ENCODE assay signal across 18 cellular contexts in the genomic region with DNA sequence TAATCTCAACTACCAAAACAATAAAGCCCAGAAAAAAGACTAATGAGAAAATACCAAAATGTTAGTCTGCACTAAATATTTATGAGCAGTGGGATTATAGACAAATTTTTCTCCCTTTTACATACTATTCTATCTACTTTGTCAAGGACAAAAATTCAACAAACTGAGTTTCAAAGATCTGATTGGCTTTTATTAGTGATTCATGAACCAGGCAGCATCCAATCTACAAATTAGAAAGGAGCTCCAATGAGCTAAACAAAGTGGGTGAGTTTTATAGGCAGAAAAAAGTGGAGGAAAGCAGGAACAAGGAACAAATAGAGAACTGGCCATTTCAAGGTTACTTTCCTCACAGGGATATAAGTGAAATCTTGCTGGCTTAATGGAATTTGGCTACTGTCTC. TPM values are rescaled to one million over a fixed set of nuclear protein-coding genes. Genes with fewer than 3 reads are reported as not detected.
DNase-seq lines count a peak whose midpoint lies in the region; ATAC-seq, FAIRE-seq and TF ChIP-seq lines count a peak whose summit lies in the region.
"Had no signal": no experiment of that assay in that cellular context is flagged by ENCODE, and none has a peak within 500 bp of the region (broad histone marks: within the 10 kb centered on the region; RNA-seq: fewer than 3 reads in every experiment).

No MANE protein-coding gene starts in this region.

- no peak for TF ChIP-seq CTCF in CD8-positive, alpha-beta T cell (IDR thresholded peaks at IDR 0.05)
- TF ChIP-seq CTCF in HEK293 (tag by site-specific recombination; IDR thresholded peaks at IDR 0.05) (no peak), endothelial cell of umbilical vein (IDR thresholded peaks at IDR 0.05; ENCODE audit: extremely low read depth in 1 of 2, insufficient read depth in 1 of 2, low read depth in 1 of 2, low read length in 2 of 2) (no peak)

- no peaks in the 10 kb centered on the region for H3K4me1 ChIP-seq in CD8-positive, alpha-beta T cell (ENCODE audit: insufficient read depth, low read length)
- H3K4me1 ChIP-seq in HEK293 (ENCODE audit: control insufficient read depth, insufficient read depth, low read length) (no peaks in the 10 kb centered on the region; the same call in 1 of the 2 replicates), endothelial cell of umbilical vein (ENCODE audit: control insufficient read depth, extremely low read depth, insufficient read depth, low read length) (no peaks in the 10 kb centered on the region)
- no peaks in the 10 kb centered on the region for H3K4me1 ChIP-seq in CD8-positive, alpha-beta memory T cell (ENCODE audit: insufficient read depth, low read length)
- H3K4me1 ChIP-seq: A549, Caco-2 had no signal

- TF ChIP-seq POLR2A in endothelial cell of umbilical vein (IDR thresholded peaks at IDR 0.05; ENCODE audit: low read depth, low read length), result no peak

- no peaks in the 10 kb centered on the region for H3K36me3 ChIP-seq in CD8-positive, alpha-beta T cell (ENCODE audit: insufficient read depth, low read length)
- H3K36me3 ChIP-seq in HEK293 (ENCODE audit: control insufficient read depth in 2 of 2, insufficient read depth in 1 of 2, low read length in 2 of 2) (peaks cover 5 to 12% of the 10 kb centered on the region in 2 experiments), endothelial cell of umbilical vein (ENCODE audit: control insufficient read depth in 2 of 2, extremely low read depth in 1 of 2, insufficient read depth in 2 of 2, low read length in 2 of 2) (no peaks in the 10 kb centered on the region)
- H3K36me3 ChIP-seq in CD8-positive, alpha-beta memory T cell (ENCODE audit: insufficient read depth, low read length), result no peaks in the 10 kb centered on the region

- H3K36me3 Mint-ChIP-seq in CD8-positive, alpha-beta T cell, result peaks cover 17% of the 10 kb centered on the region
- peaks cover 0 to 18% (median 4%) of the 10 kb centered on the region in 3 donors for H3K36me3 Mint-ChIP-seq in CD8-positive, alpha-beta memory T cell

- intact Hi-C loops in CD8-positive, alpha-beta T cell (cut with DNase I, micrococcal nuclease), result no loop called here
- intact Hi-C loops in endothelial cell of umbilical vein (cut with micrococcal nuclease), result no loop called here

- no peaks in the 10 kb centered on the region for H3K4me1 Mint-ChIP-seq in CD8-positive, alpha-beta T cell (ENCODE audit: low read depth)
- H3K4me1 Mint-ChIP-seq in CD8-positive, alpha-beta memory T cell, result no peaks in the 10 kb centered on the region
- peaks cover 7% of the 10 kb centered on the region for H3K4me1 Mint-ChIP-seq in stimulated activated naive CD8-positive, alpha-beta T cell treated with anti-CD3 and anti-CD28 coated beads, Interleukin-15, amount 100 ng/mL, for 72 hours
- H3K4me1 Mint-ChIP-seq: B cell had no signal

- H3K4me3 Mint-ChIP-seq in CD8-positive, alpha-beta T cell, result no peak overlapping the region
- no peak overlapping the region for H3K4me3 Mint-ChIP-seq in CD8-positive, alpha-beta memory T cell
- no peak overlapping the region for H3K4me3 Mint-ChIP-seq in stimulated activated naive CD8-positive, alpha-beta T cell treated with anti-CD3 and anti-CD28 coated beads, Interleukin-15, amount 100 ng/mL, for 72 hours
- H3K4me3 Mint-ChIP-seq: B cell; CD4-positive, alpha-beta T cell had no signal

- no peaks in the 10 kb centered on the region for H3K9me3 ChIP-seq in CD8-positive, alpha-beta T cell (ENCODE audit: low read length)
- H3K9me3 ChIP-seq in HEK293 (ENCODE audit: control insufficient read depth, insufficient read depth, low read depth, low read length), result no peaks in the 10 kb centered on the region
- H3K9me3 ChIP-seq in endothelial cell of umbilical vein (replicated peaks; ENCODE audit: control insufficient read depth, insufficient read depth, low read length), result no peaks in the 10 kb centered on the region
- H3K9me3 ChIP-seq in CD8-positive, alpha-beta memory T cell (ENCODE audit: low read length), result no peaks in the 10 kb centered on the region
- H3K9me3 ChIP-seq: A549; BLaER1 treated with 17β-estradiol and CSF1 and Interleukin-3, amounts not matched to agents 10 nM and 100 nM; Caco-2 had no signal

- dilution Hi-C loops in endothelial cell of umbilical vein (cut with MboI; ENCODE audit: extremely low pct_ligation_motif_present, low sequenced_read_pairs), result no loop called here

- H3K27ac ChIP-seq in CD8-positive, alpha-beta T cell (ENCODE audit: low read depth, low read length), result no peak overlapping the region
- H3K27ac ChIP-seq in HEK293 (ENCODE audit: extremely low read depth, low read depth, low read length) (no peak overlapping the region), endothelial cell of umbilical vein (ENCODE audit: insufficient read depth, low read depth, low read length) (no peak overlapping the region)
- H3K27ac ChIP-seq in CD8-positive, alpha-beta memory T cell (ENCODE audit: low read depth, low read length), result no peak overlapping the region
- H3K27ac ChIP-seq: 22Rv1; A549; BLaER1 treated with 17β-estradiol and CSF1 and Interleukin-3, amounts not matched to agents 10 nM and 100 nM; C4-2B had no signal

- no TSS peak for BruUV-seq in endothelial cell of umbilical vein (replicated peaks; lab: Mats Ljungman, UMichigan)

- H3K4me3 ChIP-seq in CD8-positive, alpha-beta T cell (ENCODE audit: low read depth, low read length), result no peak overlapping the region
- no peak overlapping the region for H3K4me3 ChIP-seq in HEK293 (ENCODE audit: low read depth, low read length)
- H3K4me3 ChIP-seq in endothelial cell of umbilical vein (replicated peaks in 1 of 3; ENCODE audit: insufficient read depth in 1 of 3, low read depth in 1 of 3, low read length in 3 of 3), result no peak overlapping the region
- H3K4me3 ChIP-seq in CD8-positive, alpha-beta memory T cell (ENCODE audit: low read length), result no peak overlapping the region
- H3K4me3 ChIP-seq: A549; BLaER1 treated with 17β-estradiol and CSF1 and Interleukin-3, amounts not matched to agents 10 nM and 100 nM had no signal

- H3K79me2 ChIP-seq in endothelial cell of umbilical vein (ENCODE audit: control insufficient read depth, insufficient read depth, low read length), result no peaks in the 10 kb centered on the region

- no peak for ATAC-seq in CD8-positive, alpha-beta T cell
- ATAC-seq in stimulated activated naive CD8-positive, alpha-beta T cell treated with anti-CD3 and anti-CD28 coated beads, Interleukin-15, amount 100 ng/mL, for 72 hours, result no peak
- ATAC-seq: A549 had no signal

- no peaks in the 10 kb centered on the region for H4K20me1 ChIP-seq in endothelial cell of umbilical vein (replicated peaks; ENCODE audit: control insufficient read depth, extremely low read depth, insufficient read depth, low read length)
- H4K20me1 ChIP-seq: BLaER1 treated with 17β-estradiol and CSF1 and Interleukin-3, amounts not matched to agents 10 nM and 100 nM had no signal

- H3K27me3 Mint-ChIP-seq in CD8-positive, alpha-beta T cell (ENCODE audit: low read depth), result no peaks in the 10 kb centered on the region
- H3K27me3 Mint-ChIP-seq in CD8-positive, alpha-beta memory T cell, result peaks cover 0 to 3% of the 10 kb centered on the region in 2 donors
- H3K27me3 Mint-ChIP-seq in stimulated activated naive CD8-positive, alpha-beta T cell treated with anti-CD3 and anti-CD28 coated beads, Interleukin-15, amount 100 ng/mL, for 72 hours, result no peaks in the 10 kb centered on the region
- H3K27me3 Mint-ChIP-seq: B cell; CD4-positive, alpha-beta T cell had no signal

- no peak for DNase-seq in CD8-positive, alpha-beta T cell
- no peak for DNase-seq in endothelial cell of umbilical vein (ENCODE audit: low read depth, low spot score)
- no peak for DNase-seq in CD8-positive, alpha-beta memory T cell
- DNase-seq in stimulated activated naive CD8-positive, alpha-beta T cell treated with anti-CD3 and anti-CD28 coated beads, Interleukin-15, amount 100 ng/mL, for 72 hours, result no peak
- DNase-seq: AML-193; Caco-2; Calu3; CD4-positive, alpha-beta T cell; DMS79 treated with DMSO at 0.1 percent for 48 hours; GF-D8 had no signal

- no peak overlapping the region for H3K4me2 ChIP-seq in endothelial cell of umbilical vein (ENCODE audit: insufficient read depth, low read length)
- H3K4me2 ChIP-seq: A549; BLaER1 treated with 17β-estradiol and CSF1 and Interleukin-3, amounts not matched to agents 10 nM and 100 nM had no signal

- no peaks in the 10 kb centered on the region for H3K9me1 ChIP-seq in endothelial cell of umbilical vein (replicated peaks; ENCODE audit: control insufficient read depth, extremely low read depth, insufficient read depth, low read length)

- H3K9me3 Mint-ChIP-seq in CD8-positive, alpha-beta T cell, result no peaks in the 10 kb centered on the region
- no peaks in the 10 kb centered on the region for H3K9me3 Mint-ChIP-seq in CD8-positive, alpha-beta memory T cell
- H3K9me3 Mint-ChIP-seq in stimulated activated naive CD8-positive, alpha-beta T cell treated with anti-CD3 and anti-CD28 coated beads, Interleukin-15, amount 100 ng/mL, for 72 hours, result no peaks in the 10 kb centered on the region
- H3K9me3 Mint-ChIP-seq: CD4-positive, alpha-beta T cell had no signal

- no peak overlapping the region for H3K9ac ChIP-seq in endothelial cell of umbilical vein (replicated peaks; ENCODE audit: extremely low read depth, insufficient read depth, low read length)
- H3K9ac ChIP-seq: BLaER1 treated with 17β-estradiol and CSF1 and Interleukin-3, amounts not matched to agents 10 nM and 100 nM had no signal

- no peak overlapping the region for H2AFZ ChIP-seq in endothelial cell of umbilical vein (ENCODE audit: low read depth, low read length)

- peak; percentile 62 for FAIRE-seq in endothelial cell of umbilical vein (lab: Jason Lieb, UNC)
- FAIRE-seq: A549, D721Med, GM12891 had no signal

- H3K27me3 ChIP-seq in CD8-positive, alpha-beta T cell (ENCODE audit: insufficient read depth, low read length), result no peaks in the 10 kb centered on the region
- no peaks in the 10 kb centered on the region for H3K27me3 ChIP-seq in endothelial cell of umbilical vein (ENCODE audit: control insufficient read depth in 2 of 2, insufficient read depth in 2 of 2, low read length in 2 of 2)
- no peaks in the 10 kb centered on the region for H3K27me3 ChIP-seq in CD8-positive, alpha-beta memory T cell (ENCODE audit: insufficient read depth, low read length, poor library complexity, severe bottlenecking)
- H3K27me3 ChIP-seq: BLaER1 treated with 17β-estradiol and CSF1 and Interleukin-3, amounts not matched to agents 10 nM and 100 nM had no signal

- peak overlapping the region; percentile 57 for H3K27ac Mint-ChIP-seq in CD8-positive, alpha-beta T cell
- H3K27ac Mint-ChIP-seq in CD8-positive, alpha-beta memory T cell, result no peak overlapping the region
- H3K27ac Mint-ChIP-seq in stimulated activated naive CD8-positive, alpha-beta T cell treated with anti-CD3 and anti-CD28 coated beads, Interleukin-15, amount 100 ng/mL, for 72 hours, result no peak overlapping the region
- H3K27ac Mint-ChIP-seq: B cell; CD4-positive, alpha-beta T cell had no signal

- POLR2A ChIA-PET in CD8-positive, alpha-beta T cell (lab: Charles Lee), result no interaction called here
- POLR2A ChIA-PET in HEK293 (lab: Yijun Ruan, JAX), result no interaction called here
- POLR2A ChIA-PET in endothelial cell of umbilical vein (lab: Charles Lee), result no interaction called here
- POLR2A ChIA-PET in CD8-positive, alpha-beta memory T cell (lab: Charles Lee), result no interaction called here

- CTCF ChIA-PET in CD8-positive, alpha-beta T cell (lab: Charles Lee), result no interaction called here
- CTCF ChIA-PET in HEK293 (lab: Yijun Ruan, JAX), result interaction anchor here (0.9 kb wide), 1 partner anchor 150 kb away, joined by 3 read pairs; no protein-coding TSS in a partner anchor
- CTCF ChIA-PET in endothelial cell of umbilical vein (lab: Charles Lee), result no interaction called here
- CTCF ChIA-PET in CD8-positive, alpha-beta memory T cell (lab: Charles Lee), result no interaction called here

RNA-seq across cellular contexts. Expression of a gene that starts 24.4 kb away (rescaled TPM):
- total RNA-seq in CD8-positive, alpha-beta T cell, result 10 to 100 TPM; 53.5 to 60.6 TPM
- total RNA-seq in endothelial cell of umbilical vein, result 17.2 and 18.4 TPM in 2 replicates
- 4.0 and 5.3 TPM in 2 replicates for polyA plus RNA-seq in endothelial cell of umbilical vein
- 7.5 and 11.8 TPM in 2 replicates for polyA plus RNA-seq in endothelial cell of umbilical vein (2011; cell fraction: cytosol; rRNA removed)
- 7.3 and 11.3 TPM in 2 replicates for polyA plus RNA-seq in endothelial cell of umbilical vein (2011; cell fraction: nucleus; rRNA removed)
- polyA plus RNA-seq in endothelial cell of umbilical vein (2012), result 24.7 and 32.0 TPM in 2 replicates
- 12.9 and 16.7 TPM in 2 replicates for polyA minus RNA-seq in endothelial cell of umbilical vein
- 18.1 TPM for polyA minus RNA-seq in endothelial cell of umbilical vein (2011; cell fraction: cytosol; rRNA and poly(A)+ RNA removed)
- polyA minus RNA-seq in endothelial cell of umbilical vein (2011; cell fraction: nucleus; rRNA and poly(A)+ RNA removed), result 7.6 and 9.5 TPM in 2 replicates
- 10 to 100 TPM; 79.7 to 91.9 TPM for total RNA-seq in CD8-positive, alpha-beta memory T cell
- polyA plus RNA-seq in CD8-positive, alpha-beta memory T cell, result 221 TPM
